14 cellular contexts compared by ENCODE assay signal in the genomic region with DNA sequence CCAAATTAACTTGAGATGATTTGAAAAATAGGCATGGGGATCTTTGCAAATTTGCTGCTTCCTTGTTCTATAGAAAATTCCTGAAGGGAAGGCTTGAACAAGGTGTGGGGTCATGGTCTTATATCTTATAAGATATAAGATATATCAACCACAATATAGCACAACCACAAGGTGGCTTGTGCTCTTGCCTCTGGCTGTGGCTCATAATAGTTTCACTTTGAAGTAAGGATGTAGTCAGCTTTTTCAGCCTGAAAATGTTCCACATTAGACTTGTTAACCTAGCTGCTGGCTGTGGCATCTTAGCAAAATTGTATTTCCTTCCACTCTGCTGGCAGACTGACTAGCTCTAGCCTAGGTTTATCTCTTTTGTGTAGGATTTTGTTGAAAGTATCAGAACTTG.
DNase-seq lines count a peak whose midpoint lies in the region; ATAC-seq and TF ChIP-seq lines count a peak whose summit lies in the region.
"Had no signal": no experiment of that assay in that cellular context is flagged by ENCODE, and none has a peak within 500 bp of the region (broad histone marks: within the 10 kb centered on the region; RNA-seq: fewer than 3 reads in every experiment).

No MANE protein-coding gene starts in this region.

- in situ Hi-C loops in astrocyte of the cerebellum (cut with HindIII; ENCODE audit: low sequenced_read_pairs), result no loop called here

- CTCF ChIA-PET in naive thymus-derived CD4-positive, alpha-beta T cell (lab: Charles Lee), result interaction anchor here (0.6 to 1.3 kb wide), 4 partner anchors 11 to 483 kb away, joined by 3 to 8 read pairs (median 4); no protein-coding TSS in a partner anchor

- H3K4me3 Mint-ChIP-seq in naive thymus-derived CD4-positive, alpha-beta T cell, result peak overlapping the region in 5 of 10 donors; percentile 16 to 49 (median 44)
- H3K4me3 Mint-ChIP-seq: memory B cell had no signal

- H3K9me3 Mint-ChIP-seq in naive thymus-derived CD4-positive, alpha-beta T cell, result peaks cover 0 to 3% (median 0%) of the 10 kb centered on the region in 11 donors

- H3K4me3 ChIP-seq in astrocyte of the cerebellum (ENCODE audit: low read depth, low read length), result no peak overlapping the region
- no peak overlapping the region for H3K4me3 ChIP-seq in naive thymus-derived CD4-positive, alpha-beta T cell (ENCODE audit: low read length)
- H3K4me3 ChIP-seq: SJCRH30, thyroid gland had no signal

- no peaks in the 10 kb centered on the region for H3K9me3 ChIP-seq in naive thymus-derived CD4-positive, alpha-beta T cell (ENCODE audit: control insufficient read depth in 2 of 3, low read length in 3 of 3)
- H3K9me3 ChIP-seq: SJCRH30, thyroid gland had no signal

- intact Hi-C loops in naive thymus-derived CD4-positive, alpha-beta T cell (cut with micrococcal nuclease), result loop anchor here (1.0 to 10.0 kb wide), 11 partner anchors 47 to 1991 kb away; a partner anchor contains a TSS

- H3K27ac ChIP-seq in naive thymus-derived CD4-positive, alpha-beta T cell (ENCODE audit: low read depth, low read length), result no peak overlapping the region
- H3K27ac ChIP-seq: 22Rv1, SJCRH30, thyroid gland had no signal

- TF ChIP-seq CTCF in astrocyte of the cerebellum (IDR thresholded peaks at IDR 0.05; ENCODE audit: low read depth, low read length, missing control alignments), result peak; percentile 33

- peaks cover 31 to 63% (median 52%) of the 10 kb centered on the region in 7 donors for H3K4me1 Mint-ChIP-seq in naive thymus-derived CD4-positive, alpha-beta T cell
- H3K4me1 Mint-ChIP-seq: memory B cell had no signal

- peaks cover 0 to 3% (median 0%) of the 10 kb centered on the region in 5 donors for H3K27me3 Mint-ChIP-seq in naive thymus-derived CD4-positive, alpha-beta T cell

- no peaks in the 10 kb centered on the region for H3K36me3 ChIP-seq in naive thymus-derived CD4-positive, alpha-beta T cell (ENCODE audit: control insufficient read depth in 2 of 3, insufficient read depth in 3 of 3, low read length in 3 of 3)
- H3K36me3 ChIP-seq: SJCRH30, thyroid gland had no signal

- POLR2A ChIA-PET in naive thymus-derived CD4-positive, alpha-beta T cell (lab: Charles Lee), result interaction anchor here (1.6 kb wide), 1 partner anchor 474 kb away, joined by 3 read pairs; no protein-coding TSS in a partner anchor

- peak overlapping the region in 8 of 9 donors; percentile 41 to 79 (median 62) for H3K27ac Mint-ChIP-seq in naive thymus-derived CD4-positive, alpha-beta T cell
- H3K27ac Mint-ChIP-seq: memory B cell had no signal

- peaks cover 6 to 28% of the 10 kb centered on the region in 2 donors for H3K4me1 ChIP-seq in naive thymus-derived CD4-positive, alpha-beta T cell (ENCODE audit: control insufficient read depth in 2 of 2, insufficient read depth in 2 of 2, low read length in 2 of 2)
- H3K4me1 ChIP-seq: SJCRH30, thyroid gland had no signal

- H3K27me3 ChIP-seq in naive thymus-derived CD4-positive, alpha-beta T cell (ENCODE audit: control insufficient read depth in 2 of 2, insufficient read depth in 2 of 2, low read length in 2 of 2), result no peaks in the 10 kb centered on the region
- H3K27me3 ChIP-seq: SJCRH30, thyroid gland had no signal

- H3K36me3 Mint-ChIP-seq in naive thymus-derived CD4-positive, alpha-beta T cell, result peaks cover 0 to 6% (median 0%) of the 10 kb centered on the region in 5 donors
- H3K36me3 Mint-ChIP-seq: memory B cell had no signal

- DNase-seq in DMS53 (lab: John Stamatoyannopoulos, UW) (peak; percentile 1), DMS53 treated with DMSO at 0.1 percent for 48 hours (lab: John Stamatoyannopoulos, UW; ENCODE audit: unreplicated experiment) (no peak), LoVo (ENCODE audit: low spot score) (peak; percentile 46), astrocyte of the cerebellum (ENCODE audit: low read depth) (no peak), NCI-H1930 (lab: John Stamatoyannopoulos, UW) (no peak), DMS153 treated with DMSO at 0.1 percent for 48 hours (lab: John Stamatoyannopoulos, UW; ENCODE audit: unreplicated experiment) (no peak)
- peak in 8 of 9 donors; percentile 26 to 62 (median 48) for DNase-seq in naive thymus-derived CD4-positive, alpha-beta T cell
- DNase-seq: activated effector memory CD4-positive, alpha-beta T cell treated with Interleukin-2 at 50 U/mL for 16 hours; NCI-H1092 treated with DMSO at 0.1 percent for 48 hours; SJCRH30; thyroid gland had no signal

- peak; percentile 67 for ATAC-seq in naive thymus-derived CD4-positive, alpha-beta T cell
- no peak for ATAC-seq in GM19397 (IDR thresholded peaks at IDR 0.05; ENCODE audit: unreplicated experiment)

Comparison
In these comparisons a context has a peak if more than half of its experiments do, and no peak if none do; other contexts are left out.
1. DNase-seq: peak in DMS53 (single experiment), LoVo (single experiment) and naive thymus-derived CD4-positive, alpha-beta T cell (8 of 9); none in DMS53 treated with DMSO at 0.1 percent for 48 hours (single experiment), astrocyte of the cerebellum (single experiment), NCI-H1930 (0 of 2) and DMS153 treated with DMSO at 0.1 percent for 48 hours (single experiment).